7 cellular contexts compared by ENCODE assay signal in the genomic region with DNA sequence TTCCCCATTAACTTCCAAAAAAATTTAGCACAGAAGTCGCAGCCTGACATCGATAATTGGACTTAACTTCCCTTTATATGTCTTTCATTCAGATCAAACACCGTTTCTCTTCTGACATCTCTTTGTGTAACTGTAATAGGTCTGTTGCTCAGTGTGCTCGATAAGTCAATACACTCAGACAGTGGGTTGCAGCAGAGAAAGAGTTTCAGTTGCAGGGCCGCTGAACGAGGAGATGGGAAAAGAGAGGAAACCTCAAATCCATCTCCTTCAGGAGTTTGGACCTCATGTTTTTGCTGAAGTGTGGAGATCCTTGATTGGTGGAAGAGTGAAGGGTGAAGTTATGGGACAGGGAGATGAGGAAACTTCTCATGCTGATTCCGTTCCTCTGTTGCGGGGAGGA. TPM values are rescaled to one million over a fixed set of nuclear protein-coding genes. Genes with fewer than 3 reads are reported as not detected.
DNase-seq lines count a peak whose midpoint lies in the region; ATAC-seq and TF ChIP-seq lines count a peak whose summit lies in the region.

No MANE protein-coding gene starts in this region.

- no peak overlapping the region for H3K27ac Mint-ChIP-seq in H9

- H2BK5ac ChIP-seq in H9 (ENCODE audit: insufficient read length, low read length) = no peak overlapping the region

- peaks cover 0 to 2% (median 0%) of the 10 kb centered on the region in 3 experiments; a peak in 1 of 7 replicates for H3K36me3 Mint-ChIP-seq in H9 (ENCODE audit: insufficient read depth in 1 of 3, low read depth in 3 of 3)

- no peak overlapping the region for H4K91ac ChIP-seq in H9 (ENCODE audit: insufficient read length, low read depth, low read length)

- no peaks in the 10 kb centered on the region for H3K9me3 Mint-ChIP-seq in H9

- H3K23ac ChIP-seq in H9 (ENCODE audit: insufficient read length, low read depth, low read length) = no peak overlapping the region

- H4K20me1 ChIP-seq in H9 (ENCODE audit: control insufficient read depth, insufficient read depth, insufficient read length) = no peaks in the 10 kb centered on the region

- H3K4me2 ChIP-seq in H9 (ENCODE audit: insufficient read depth, insufficient read length, low read length) = peak overlapping the region; percentile 64

- H3K4me3 Mint-ChIP-seq in H9 = peak overlapping the region; percentile 95 to 97

- no peak overlapping the region for H2BK120ac ChIP-seq in H9 (ENCODE audit: low read depth, low read length, poor library complexity, severe bottlenecking)

- no peak overlapping the region for H4K5ac ChIP-seq in H9 (ENCODE audit: insufficient read length, low read depth, low read length)

- no peak overlapping the region for H2AFZ ChIP-seq in H9 (ENCODE audit: low read length)

- no peak overlapping the region for H3K4ac ChIP-seq in H9 (ENCODE audit: low read depth, low read length)

- ATAC-seq in GM18868 (IDR thresholded peaks at IDR 0.05; ENCODE audit: unreplicated experiment) = no peak

- H3K27ac ChIP-seq in H9 (ENCODE audit: insufficient read length, low read depth, low read length) (no peak overlapping the region), WERI-Rb-1 (no peak overlapping the region), skin epidermis (peak overlapping the region in 5 of 21 experiments; percentile 78 to 93 (median 90))

- no peak overlapping the region for H3K56ac ChIP-seq in H9 (ENCODE audit: insufficient read length, low read depth, low read length)

- no peak overlapping the region for H2BK20ac ChIP-seq in H9 (ENCODE audit: low read depth, low read length, poor library complexity, severe bottlenecking)

- no peak for DNase-seq in H9
- DNase-seq in WERI-Rb-1 = no peak
- peak in 1 of 2 donors; percentile 7 for DNase-seq in foreskin fibroblast
- DNase-seq in stimulated activated CD4-positive, alpha-beta T cell treated with anti-CD3 and anti-CD28 coated beads, Interleukin-2, amount 100 ng/mL, for 24 hours = no peak
- DNase-seq in NCI-H1694 treated with DMSO at 0.1 percent for 48 hours (lab: John Stamatoyannopoulos, UW) = no peak

- no peak overlapping the region for H3K14ac ChIP-seq in H9 (ENCODE audit: insufficient read depth, low read length)

- TF ChIP-seq CTCF in H9 (conservative IDR thresholded peaks at IDR 0.05) = no peak
- no peak for TF ChIP-seq CTCF in WERI-Rb-1 (IDR thresholded peaks at IDR 0.05; ENCODE audit: low read depth, low read length)
- no peak for TF ChIP-seq CTCF in foreskin fibroblast (IDR thresholded peaks at IDR 0.05; ENCODE audit: low read depth, low read length)

- peak overlapping the region; percentile 83 for H3K4me3 ChIP-seq in WERI-Rb-1 (ENCODE audit: low read depth, low read length)
- peak overlapping the region; percentile 89 to 95 for H3K4me3 ChIP-seq in foreskin fibroblast (ENCODE audit: low read depth in 1 of 2, low read length in 2 of 2)
- peak overlapping the region in 6 of 7 experiments; percentile 66 to 96 (median 88) for H3K4me3 ChIP-seq in skin epidermis

- H3K27me3 ChIP-seq in H9 (ENCODE audit: insufficient read depth, low read length) = no peaks in the 10 kb centered on the region
- H3K27me3 ChIP-seq in WERI-Rb-1 (ENCODE audit: insufficient read depth, low read depth, severe bottlenecking) = no peaks in the 10 kb centered on the region

- no CpG with 5 or more reads among the region's 8 CpGs for WGBS in H9 (ENCODE audit: extremely low coverage, insufficient read length, low lambda C conversion rate)

- peak overlapping the region; percentile 60 for H3K9ac ChIP-seq in H9 (ENCODE audit: extremely low read depth, insufficient read length, low read length)

- no peak overlapping the region for H2BK15ac ChIP-seq in H9 (ENCODE audit: low read depth, low read length)

- no peaks in the 10 kb centered on the region; the same call in 1 of the 2 replicates for H3K36me3 ChIP-seq in WERI-Rb-1

- H3K4me1 Mint-ChIP-seq in H9 = peaks cover 29 to 35% of the 10 kb centered on the region in 2 experiments

- H3K79me2 ChIP-seq in H9 (ENCODE audit: insufficient read depth, low read length) = no peaks in the 10 kb centered on the region

- H3K9me3 ChIP-seq in H9 (ENCODE audit: control insufficient read depth, low read depth, low read length) (no peaks in the 10 kb centered on the region), WERI-Rb-1 (ENCODE audit: severe bottlenecking) (no peaks in the 10 kb centered on the region)

- H3K4me1 ChIP-seq in H9 (ENCODE audit: insufficient read depth, low read length) = peaks cover 8% of the 10 kb centered on the region; the same call in 1 of the 2 replicates

- H2AK5ac ChIP-seq in H9 (ENCODE audit: insufficient read length, low read length) = no peak overlapping the region

- H3T11ph ChIP-seq in H9 (ENCODE audit: low read length) = no peak overlapping the region

- peaks cover 4% of the 10 kb centered on the region for H3K27me3 Mint-ChIP-seq in H9 (ENCODE audit: low read depth)

- H2BK12ac ChIP-seq in H9 (ENCODE audit: insufficient read length, low read depth, low read length) = no peak overlapping the region

- peaks cover 8% of the 10 kb centered on the region for H3K23me2 ChIP-seq in H9 (ENCODE audit: insufficient read length, low read depth, low read length, poor library complexity, severe bottlenecking)

- H4K8ac ChIP-seq in H9 (replicated peaks; ENCODE audit: insufficient read length, low read depth, low read length) = no peak overlapping the region

- no peaks in the 10 kb centered on the region for H3K79me1 ChIP-seq in H9 (ENCODE audit: insufficient read depth, low read depth, low read length, poor library complexity, severe bottlenecking)

- no peak overlapping the region for H3K18ac ChIP-seq in H9 (ENCODE audit: insufficient read length, low read depth, low read length)

RNA-seq across cellular contexts. Expression of a gene that starts 1.1 kb away (rescaled TPM):
- total RNA-seq in H9 (2021) = 56.6 and 57.2 TPM in 2 replicates

RNA-seq across cellular contexts. Expression of a gene that starts 32.8 kb away (rescaled TPM):
- total RNA-seq in H9 (2021) = 16.5 and 17.5 TPM in 2 replicates
